In the genomic region with DNA sequence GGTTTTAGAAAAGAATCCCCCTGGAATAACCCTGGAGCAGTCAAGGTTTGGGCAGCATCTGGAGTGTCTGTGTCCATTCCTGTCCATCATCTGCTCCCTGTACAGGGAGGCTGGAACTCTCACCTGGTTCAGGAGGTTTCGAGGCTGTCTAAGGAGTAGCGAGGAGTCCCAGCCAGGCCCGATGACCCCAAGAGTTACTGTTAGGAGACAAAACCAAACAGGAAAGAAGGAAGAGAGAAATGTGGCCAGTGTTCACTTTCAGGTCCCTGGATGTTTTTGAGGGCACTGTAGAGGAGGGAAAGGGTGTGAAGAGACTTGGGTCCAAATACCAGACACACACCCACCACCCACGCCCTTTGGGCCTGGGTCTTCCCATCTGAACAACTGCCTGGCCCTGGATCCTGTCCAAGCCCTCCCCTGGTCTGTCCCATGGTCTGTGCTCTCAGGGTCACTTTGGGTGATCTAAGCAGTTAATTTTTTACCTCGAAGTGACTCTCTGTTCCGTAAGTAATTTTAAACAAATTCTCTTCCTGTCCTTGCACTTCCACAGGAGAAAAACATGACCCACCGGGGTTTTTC, we compare ENCODE assay signal across 13 cellular contexts.
DNase-seq lines count a peak whose midpoint lies in the region; ATAC-seq and TF ChIP-seq lines count a peak whose summit lies in the region.
"Had no signal": no experiment of that assay in that cellular context is flagged by ENCODE, and none has a peak within 500 bp of the region (broad histone marks: within the 10 kb centered on the region; RNA-seq: fewer than 3 reads in every experiment).

No MANE protein-coding gene starts in this region.

- in situ Hi-C loops in transverse colon (cut with MboI; ENCODE audit: low pct_ligation_motif_present in 1 of 4, low pct_unique_long_range_greater_than_20kb in 1 of 4, low sequenced_read_pairs in 3 of 4): loop anchor here in 3 of 4 donors (25.0 kb wide), 3 partner anchors 249 to 1149 kb away; a partner anchor contains a TSS

- no peak for DNase-seq in PC-9
- DNase-seq in endothelial cell (ENCODE audit: low spot score): no peak
- DNase-seq in transverse colon: no peak
- DNase-seq in UCSD-AML1 (lab: John Stamatoyannopoulos, UW; ENCODE audit: unreplicated experiment): no peak
- no peak for DNase-seq in stimulated activated naive B cell treated with anti-CD40 and anti-IgM and Interleukin-4, amounts not matched to agents 10 μg/mL and 1 μg/mL and 100 μg/mL, for 72 hours
- DNase-seq: activated CD4-positive, alpha-beta T cell treated with anti-CD3 and anti-CD28 coated beads for 36 hours; activated gamma-delta T cell treated with Interleukin-2 at 50 U/mL for 16 hours; foreskin melanocyte; NCI-H1092 treated with DMSO at 0.1 percent for 48 hours; NCI-H510A treated with DMSO at 0.1 percent for 48 hours had no signal

- no peak for TF ChIP-seq POLR2A in transverse colon (IDR thresholded peaks at IDR 0.05)

- H3K4me2 ChIP-seq in PC-9: no peak overlapping the region

- CTCF ChIA-PET in PC-9 (lab: Charles Lee): interaction anchor here (0.6 kb wide), 1 partner anchor 16 kb away, joined by 3 read pairs; no protein-coding TSS in a partner anchor

- no peaks in the 10 kb centered on the region for H3K9me3 ChIP-seq in PC-9 (ENCODE audit: insufficient read depth, low read depth)
- no peaks in the 10 kb centered on the region for H3K9me3 ChIP-seq in transverse colon

- intact Hi-C loops in PC-9 (cut with micrococcal nuclease; ENCODE audit: unreplicated experiment) (no loop called here), transverse colon (cut with DNase I; ENCODE audit: low total_unique reads) (loop anchor here (5.0 kb wide), 1 partner anchor 119 kb away; a partner anchor contains a TSS)

- H3K27ac ChIP-seq in PC-9: no peak overlapping the region
- H3K27ac ChIP-seq in transverse colon: peak overlapping the region; percentile 54 to 85 (median 66)

- H3K4me3 ChIP-seq in PC-9 (no peak overlapping the region), transverse colon (no peak overlapping the region)
- H3K4me3 ChIP-seq: coronary artery had no signal

- TSS peak; percentile 5 for BruUV-seq in PC-9 (replicated peaks; lab: Mats Ljungman, UMichigan)

- H3K4me1 ChIP-seq in PC-9 (replicated peaks; ENCODE audit: insufficient read depth): peaks cover 52% of the 10 kb centered on the region
- H3K4me1 ChIP-seq in transverse colon: peaks cover 43 to 78% (median 62%) of the 10 kb centered on the region in 4 donors

- H3K27ac Mint-ChIP-seq in endothelial cell (ENCODE audit: unreplicated experiment) (peak overlapping the region; percentile 88), nephron (peak overlapping the region; percentile 61 to 91 (median 84))
- no peak overlapping the region for H3K27ac Mint-ChIP-seq in stimulated activated naive B cell treated with anti-CD40 and anti-IgM and Interleukin-4, amounts not matched to agents 10 μg/mL and 1 μg/mL and 100 μg/mL, for 72 hours
- H3K27ac Mint-ChIP-seq: activated CD4-positive, alpha-beta T cell treated with anti-CD3 and anti-CD28 coated beads for 36 hours had no signal

- WGBS in transverse colon (ENCODE audit: low coverage in 1 of 2), 2 donors: 40 to 49% methylated on average over 3 to 7 of the region's 7 CpGs

- H3K27me3 Mint-ChIP-seq in endothelial cell (ENCODE audit: unreplicated experiment) (peaks cover 29% of the 10 kb centered on the region), nephron (ENCODE audit: low read depth) (peaks cover 5% of the 10 kb centered on the region)
- H3K27me3 Mint-ChIP-seq in stimulated activated naive B cell treated with anti-CD40 and anti-IgM and Interleukin-4, amounts not matched to agents 10 μg/mL and 1 μg/mL and 100 μg/mL, for 72 hours: peaks cover 3 to 22% of the 10 kb centered on the region in 2 donors
- H3K27me3 Mint-ChIP-seq: activated CD4-positive, alpha-beta T cell treated with anti-CD3 and anti-CD28 coated beads for 36 hours had no signal

- no peak for ATAC-seq in stimulated activated naive B cell treated with anti-CD40 and anti-IgM and Interleukin-4, amounts not matched to agents 10 μg/mL and 1 μg/mL and 100 μg/mL, for 72 hours (replicated peaks)
- ATAC-seq in HG03108 (IDR thresholded peaks at IDR 0.05; ENCODE audit: unreplicated experiment): no peak
- ATAC-seq: activated CD4-positive, alpha-beta T cell treated with anti-CD3 and anti-CD28 coated beads for 36 hours had no signal

- no peak overlapping the region for H2AFZ ChIP-seq in PC-9

- no peaks in the 10 kb centered on the region for H3K9me3 Mint-ChIP-seq in endothelial cell (ENCODE audit: unreplicated experiment)
- H3K9me3 Mint-ChIP-seq in nephron: no peaks in the 10 kb centered on the region
- no peaks in the 10 kb centered on the region for H3K9me3 Mint-ChIP-seq in stimulated activated naive B cell treated with anti-CD40 and anti-IgM and Interleukin-4, amounts not matched to agents 10 μg/mL and 1 μg/mL and 100 μg/mL, for 72 hours

- TF ChIP-seq CTCF in PC-9 (conservative IDR thresholded peaks at IDR 0.05): no peak
- TF ChIP-seq CTCF in endothelial cell (IDR thresholded peaks at IDR 0.05; ENCODE audit: unreplicated experiment): no peak
- TF ChIP-seq CTCF in nephron (IDR thresholded peaks at IDR 0.05; ENCODE audit: unreplicated experiment in 3 of 3): no peak
- TF ChIP-seq CTCF in transverse colon (IDR thresholded peaks at IDR 0.05): no peak

- H3K36me3 ChIP-seq in PC-9 (ENCODE audit: low read depth) (no peaks in the 10 kb centered on the region), transverse colon (no peaks in the 10 kb centered on the region)

- peaks cover 20% of the 10 kb centered on the region; the same call in 1 of the 2 replicates for H3F3A ChIP-seq in PC-9 (ENCODE audit: insufficient read depth, low read depth)

- no peaks in the 10 kb centered on the region; the same call in 1 of the 2 replicates for H4K20me1 ChIP-seq in PC-9 (ENCODE audit: insufficient read depth)

- H3K4me1 Mint-ChIP-seq in endothelial cell (ENCODE audit: unreplicated experiment): peaks cover 39% of the 10 kb centered on the region
- peaks cover 89% of the 10 kb centered on the region for H3K4me1 Mint-ChIP-seq in nephron
- H3K4me1 Mint-ChIP-seq in stimulated activated naive B cell treated with anti-CD40 and anti-IgM and Interleukin-4, amounts not matched to agents 10 μg/mL and 1 μg/mL and 100 μg/mL, for 72 hours: peaks cover 0 to 1% of the 10 kb centered on the region in 2 donors
- H3K4me1 Mint-ChIP-seq: activated CD4-positive, alpha-beta T cell treated with anti-CD3 and anti-CD28 coated beads for 36 hours had no signal

- H3K4me3 Mint-ChIP-seq in endothelial cell (ENCODE audit: unreplicated experiment) (no peak overlapping the region), nephron (peak overlapping the region; percentile 15 to 41 (median 31))
- no peak overlapping the region for H3K4me3 Mint-ChIP-seq in stimulated activated naive B cell treated with anti-CD40 and anti-IgM and Interleukin-4, amounts not matched to agents 10 μg/mL and 1 μg/mL and 100 μg/mL, for 72 hours
- H3K4me3 Mint-ChIP-seq: activated CD4-positive, alpha-beta T cell treated with anti-CD3 and anti-CD28 coated beads for 36 hours had no signal

- TF ChIP-seq EP300 in transverse colon (IDR thresholded peaks at IDR 0.05; ENCODE audit: low read depth): no peak

- no peaks in the 10 kb centered on the region for H3K9me2 ChIP-seq in PC-9 (ENCODE audit: insufficient read depth)

- H3K27me3 ChIP-seq in PC-9 (ENCODE audit: insufficient read depth, low read depth): no peaks in the 10 kb centered on the region
- no peaks in the 10 kb centered on the region for H3K27me3 ChIP-seq in transverse colon

- POLR2A ChIA-PET in PC-9 (lab: Charles Lee; ENCODE audit: unreplicated experiment): no interaction called here

- H3K79me2 ChIP-seq in PC-9 (ENCODE audit: low read depth): 0 out of 2 replicates have a peak, but pooled peaks cover 6% of the 10 kb centered on the region

- H3K36me3 Mint-ChIP-seq in endothelial cell (ENCODE audit: low read depth, unreplicated experiment) (peaks cover 7% of the 10 kb centered on the region), nephron (ENCODE audit: low read depth) (peaks cover 9% of the 10 kb centered on the region)
- H3K36me3 Mint-ChIP-seq in stimulated activated naive B cell treated with anti-CD40 and anti-IgM and Interleukin-4, amounts not matched to agents 10 μg/mL and 1 μg/mL and 100 μg/mL, for 72 hours: peaks cover 0 to under 1% of the 10 kb centered on the region in 2 donors

Comparison
In these comparisons a context has a peak if more than half of its experiments do, and no peak if none do; other contexts are left out.
1. H3K4me3 Mint-ChIP-seq: peak in nephron (3 of 3); none in endothelial cell (single experiment) and stimulated activated naive B cell treated with anti-CD40 and anti-IgM and Interleukin-4, amounts not matched to agents 10 μg/mL and 1 μg/mL and 100 μg/mL, for 72 hours (0 of 2).